Comparison of ENCODE assay signal across 20 cellular contexts in the genomic region with DNA sequence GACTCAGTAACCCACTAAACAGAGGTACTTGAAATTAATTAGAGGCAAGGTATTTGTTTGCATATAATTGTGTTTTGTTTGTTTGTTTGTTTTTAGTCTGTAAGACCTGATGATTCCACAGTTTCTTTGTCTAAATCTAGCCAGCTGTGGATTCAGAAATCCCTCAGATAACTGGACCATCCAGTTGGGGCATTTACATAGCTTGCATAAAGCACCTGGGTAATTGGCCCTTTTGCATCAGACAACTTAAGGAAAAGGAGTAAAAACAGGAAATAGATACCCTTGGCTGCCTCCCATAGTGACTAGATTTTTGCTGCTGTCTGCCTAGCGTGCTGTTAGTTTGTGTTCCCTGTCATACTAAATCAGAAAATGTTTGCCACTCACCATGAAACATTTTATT.
"Had no signal": no experiment of that assay in that cellular context is flagged by ENCODE, and none has a peak within 500 bp of the region (broad histone marks: within the 10 kb centered on the region; RNA-seq: fewer than 3 reads in every experiment).

No MANE protein-coding gene starts in this region.

- DNase-seq: colonic mucosa; dermis blood vessel endothelial cell; erythroblast; foreskin keratinocyte; head of caudate nucleus; left colon; left ventricle myocardium superior; mesenchymal stem cell; naive thymus-derived CD8-positive, alpha-beta T cell; nucleus accumbens; ovary; sigmoid colon; stimulated activated CD4-positive, alpha-beta T cell treated with anti-CD3 and anti-CD28 coated beads, Interleukin-2, amount 100 ng/mL, for 24 hours; stimulated activated CD4-positive, alpha-beta T cell treated with anti-CD3 and anti-CD28 coated beads, Interleukin-4, amount 100 ng/mL, for 4 hours; stimulated activated naive B cell treated with anti-CD40 and anti-IgM and Interleukin-4, amounts not matched to agents 10 μg/mL and 1 μg/mL and 100 μg/mL, for 72 hours; trophoblast cell had no signal

- ATAC-seq: foreskin keratinocyte; left colon; left ventricle myocardium superior; naive thymus-derived CD8-positive, alpha-beta T cell; stimulated activated naive B cell treated with anti-CD40 and anti-IgM and Interleukin-4, amounts not matched to agents 10 μg/mL and 1 μg/mL and 100 μg/mL, for 72 hours had no signal

- H3K4me3 ChIP-seq: colonic mucosa, hepatocyte, lung, ovary, right atrium auricular region, sigmoid colon, skin epidermis had no signal

- H3K27ac ChIP-seq: colonic mucosa, foreskin keratinocyte, hepatocyte, ovary, right atrium auricular region, sigmoid colon, skin epidermis had no signal

- H3K9me3 ChIP-seq: colonic mucosa, ovary, right atrium auricular region, sigmoid colon had no signal

- H3K36me3 ChIP-seq: colonic mucosa, ovary, right atrium auricular region, sigmoid colon had no signal

- H3K27me3 ChIP-seq: colonic mucosa, foreskin keratinocyte, hepatocyte, ovary, right atrium auricular region, sigmoid colon had no signal

- H3K4me1 ChIP-seq: colonic mucosa, foreskin keratinocyte, right atrium auricular region, sigmoid colon had no signal
